Comparison of ENCODE assay signal across 36 cellular contexts in genomic region chr20:11281768-11282167, GRCh38.
"Had no signal": no experiment of that assay in that cellular context is flagged by ENCODE, and none has a peak within 500 bp of the region (broad histone marks: within the 10 kb centered on the region; RNA-seq: fewer than 3 reads in every experiment).

No MANE protein-coding gene starts in this region.

- DNase-seq: Karpas-422, Kasumi-1, MG63, MM.1S, MV-4-11, NCI-H1048, NCI-H1092, NCI-H1092 treated with DMSO at 0.1 percent for 48 hours, NCI-H1105, NCI-H1105 treated with DMSO at 0.1 percent for 48 hours, NCI-H1417, NCI-H1417 treated with DMSO at 0.1 percent for 48 hours, NCI-H1436, NCI-H1436 treated with DMSO at 0.1 percent for 48 hours, NCI-H146, NCI-H1694, NCI-H1694 treated with DMSO at 0.1 percent for 48 hours, NCI-H187, NCI-H187 treated with DMSO at 0.1 percent for 48 hours, NCI-H1930, NCI-H2029, NCI-H2029 treated with DMSO at 0.1 percent for 48 hours, NCI-H2081, NCI-H2081 treated with DMSO at 0.1 percent for 48 hours, NCI-H2107, NCI-H2171, NCI-H2171 treated with DMSO at 0.1 percent for 48 hours, NCI-H2227 treated with DMSO at 0.1 percent for 48 hours, NCI-H226, NCI-H345, NCI-H446, NCI-H446 treated with DMSO at 0.1 percent for 48 hours, NCI-H510A, NCI-H510A treated with DMSO at 0.1 percent for 48 hours, NCI-H524, NCI-H524 treated with DMSO at 0.1 percent for 48 hours had no signal

- H3K36me3 ChIP-seq: MG63 had no signal

- H3K27me3 ChIP-seq: MG63 had no signal

- H3K4me3 ChIP-seq: MG63 had no signal
